In the genomic region with DNA sequence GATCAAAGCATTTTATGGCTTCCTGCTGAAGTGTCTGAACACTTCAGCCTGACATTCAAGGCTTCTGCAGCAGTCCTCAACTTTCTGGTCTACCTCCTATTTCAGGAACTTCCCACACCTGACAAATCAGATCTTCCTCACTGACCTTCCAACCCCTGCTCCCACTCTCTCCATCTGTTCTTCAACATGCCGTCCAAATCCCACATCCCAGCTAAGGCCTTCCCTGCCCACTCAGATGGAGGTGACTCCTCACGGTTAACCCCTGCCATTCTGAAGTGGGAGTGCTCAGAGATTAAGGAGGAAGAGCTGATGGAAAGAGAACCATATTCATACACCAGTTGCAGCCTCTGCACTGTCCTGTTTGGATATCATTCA, we compare ENCODE assay signal across 14 cellular contexts.
A peak's percentile ranks its signal among the peaks of the same experiment; 100 is the strongest.
DNase-seq lines count a peak whose midpoint lies in the region; ATAC-seq and TF ChIP-seq lines count a peak whose summit lies in the region.
"Had no signal": no experiment of that assay in that cellular context is flagged by ENCODE, and none has a peak within 500 bp of the region (broad histone marks: within the 10 kb centered on the region; RNA-seq: fewer than 3 reads in every experiment).

No MANE protein-coding gene starts in this region.

- H3K4me1 ChIP-seq in A673 (ENCODE audit: insufficient read depth, low read length, poor library complexity, severe bottlenecking): peaks cover 23% of the 10 kb centered on the region
- peaks cover 49% of the 10 kb centered on the region for H3K4me1 ChIP-seq in CD8-positive, alpha-beta memory T cell (ENCODE audit: insufficient read depth, low read length)

- BruUV-seq in A673 (replicated peaks; lab: Mats Ljungman, UMichigan): no TSS peak

- no peak for TF ChIP-seq CTCF in A673 (conservative IDR thresholded peaks at IDR 0.05; ENCODE audit: low read depth, low read length)
- no peak for TF ChIP-seq CTCF in foreskin fibroblast (IDR thresholded peaks at IDR 0.05; ENCODE audit: low read depth, low read length)

- intact Hi-C loops in A673 (cut with micrococcal nuclease; ENCODE audit: unreplicated experiment): no loop called here
- intact Hi-C loops in activated T-helper 1 cell treated with anti-CD3 and anti-CD28 coated beads, Interleukin-12 subunit alpha, Interleukin-12 subunit beta, Interleukin-2, Interleukin-4 antibody, amounts not matched to agents 30 ng/mL and 10 ng/mL and 1 ng/mL, durations not matched to agents 14 hours and 24 hours and 36 hours (cut with micrococcal nuclease): no loop called here

- H3K4me1 Mint-ChIP-seq in CD8-positive, alpha-beta memory T cell: peaks cover 39 to 55% (median 39%) of the 10 kb centered on the region in 3 donors
- peaks cover 65% of the 10 kb centered on the region for H3K4me1 Mint-ChIP-seq in activated T-helper 1 cell treated with anti-CD3 and anti-CD28 coated beads, Interleukin-12 subunit alpha, Interleukin-12 subunit beta, Interleukin-2, Interleukin-4 antibody, amounts not matched to agents 30 ng/mL and 10 ng/mL and 1 ng/mL, durations not matched to agents 14 hours and 24 hours and 36 hours (ENCODE audit: low read depth)
- peaks cover 23 to 68% (median 54%) of the 10 kb centered on the region in 4 donors for H3K4me1 Mint-ChIP-seq in naive thymus-derived CD8-positive, alpha-beta T cell

- H3K27ac Mint-ChIP-seq in CD8-positive, alpha-beta memory T cell: peak overlapping the region in 7 of 8 donors; percentile 2 to 92 (median 43)
- H3K27ac Mint-ChIP-seq in activated T-helper 1 cell treated with anti-CD3 and anti-CD28 coated beads, Interleukin-12 subunit alpha, Interleukin-12 subunit beta, Interleukin-2, Interleukin-4 antibody, amounts not matched to agents 30 ng/mL and 10 ng/mL and 1 ng/mL, durations not matched to agents 14 hours and 24 hours and 36 hours: peak overlapping the region; percentile 17
- peak overlapping the region; percentile 22 to 98 (median 50) for H3K27ac Mint-ChIP-seq in naive thymus-derived CD8-positive, alpha-beta T cell

- POLR2A ChIA-PET in A673 (lab: Charles Lee; ENCODE audit: low non-redundant PET): interaction anchor here (0.5 to 0.6 kb wide), 2 partner anchors 9 to 326 kb away, joined by 3 to 17 read pairs; no protein-coding TSS in a partner anchor
- POLR2A ChIA-PET in CD8-positive, alpha-beta memory T cell (lab: Charles Lee): no interaction called here
- POLR2A ChIA-PET in naive thymus-derived CD8-positive, alpha-beta T cell (lab: Charles Lee): interaction anchor here (1.8 kb wide), 1 partner anchor 16 kb away, joined by 4 read pairs; no protein-coding TSS in a partner anchor

- H3K9me3 ChIP-seq in A673 (ENCODE audit: low read depth, low read length, poor library complexity, severe bottlenecking): peaks cover 2% of the 10 kb centered on the region
- no peaks in the 10 kb centered on the region for H3K9me3 ChIP-seq in CD8-positive, alpha-beta memory T cell (ENCODE audit: low read length)

- CTCF ChIA-PET in A673 (lab: Charles Lee): no interaction called here
- CTCF ChIA-PET in CD8-positive, alpha-beta memory T cell (lab: Charles Lee): no interaction called here

- H3K36me3 ChIP-seq in A673 (ENCODE audit: insufficient read depth, low read length, poor library complexity, severe bottlenecking): no peaks in the 10 kb centered on the region
- H3K36me3 ChIP-seq in CD8-positive, alpha-beta memory T cell (ENCODE audit: insufficient read depth, low read length): no peaks in the 10 kb centered on the region

- H3K4me3 ChIP-seq in A673 (ENCODE audit: low read depth, low read length, poor library complexity, severe bottlenecking) (no peak overlapping the region), foreskin fibroblast (ENCODE audit: low read depth in 1 of 2, low read length in 2 of 2) (no peak overlapping the region)
- H3K4me3 ChIP-seq in CD8-positive, alpha-beta memory T cell (ENCODE audit: low read length): no peak overlapping the region

- peaks cover 0 to 2% (median 0%) of the 10 kb centered on the region in 3 donors for H3K36me3 Mint-ChIP-seq in CD8-positive, alpha-beta memory T cell
- H3K36me3 Mint-ChIP-seq in activated T-helper 1 cell treated with anti-CD3 and anti-CD28 coated beads, Interleukin-12 subunit alpha, Interleukin-12 subunit beta, Interleukin-2, Interleukin-4 antibody, amounts not matched to agents 30 ng/mL and 10 ng/mL and 1 ng/mL, durations not matched to agents 14 hours and 24 hours and 36 hours (ENCODE audit: low read depth): peaks cover 11% of the 10 kb centered on the region
- H3K36me3 Mint-ChIP-seq in naive thymus-derived CD8-positive, alpha-beta T cell: peaks cover 0 to 7% (median 5%) of the 10 kb centered on the region in 3 donors

- peak overlapping the region; percentile 58 for H3K27ac ChIP-seq in A673 (ENCODE audit: low read depth, low read length, poor library complexity, severe bottlenecking)
- no peak overlapping the region for H3K27ac ChIP-seq in CD8-positive, alpha-beta memory T cell (ENCODE audit: low read depth, low read length)

- peaks cover 0 to 3% of the 10 kb centered on the region in 2 donors for H3K27me3 Mint-ChIP-seq in CD8-positive, alpha-beta memory T cell
- H3K27me3 Mint-ChIP-seq in activated T-helper 1 cell treated with anti-CD3 and anti-CD28 coated beads, Interleukin-12 subunit alpha, Interleukin-12 subunit beta, Interleukin-2, Interleukin-4 antibody, amounts not matched to agents 30 ng/mL and 10 ng/mL and 1 ng/mL, durations not matched to agents 14 hours and 24 hours and 36 hours (ENCODE audit: insufficient read depth): peaks cover 2% of the 10 kb centered on the region
- H3K27me3 Mint-ChIP-seq in naive thymus-derived CD8-positive, alpha-beta T cell: no peaks in the 10 kb centered on the region

- no peak for DNase-seq in A673 (ENCODE audit: low spot score)
- DNase-seq in CD8-positive, alpha-beta memory T cell: no peak
- no peak for DNase-seq in activated T-helper 1 cell treated with anti-CD3 and anti-CD28 coated beads, Interleukin-12 subunit alpha, Interleukin-12 subunit beta, Interleukin-2, Interleukin-4 antibody, amounts not matched to agents 30 ng/mL and 10 ng/mL and 1 ng/mL, durations not matched to agents 14 hours and 24 hours and 36 hours (ENCODE audit: low spot score)
- peak in 1 of 10 donors; percentile 11 for DNase-seq in naive thymus-derived CD8-positive, alpha-beta T cell
- DNase-seq in foreskin fibroblast: no peak
- no peak for DNase-seq in SHP77 treated with DMSO at 0.1 percent for 48 hours (lab: John Stamatoyannopoulos, UW)
- DNase-seq: activated CD4-positive, alpha-beta T cell treated with anti-CD3 and anti-CD28 coated beads for 1 hour; DMS79 treated with DMSO at 0.1 percent for 48 hours; effector CD4-positive, alpha-beta T cell; HCEC 1CT; NCI-H1694 treated with DMSO at 0.1 percent for 48 hours; NCI-H524 had no signal

- peaks cover 0 to 4% (median 0%) of the 10 kb centered on the region in 5 donors for H3K9me3 Mint-ChIP-seq in CD8-positive, alpha-beta memory T cell
- H3K9me3 Mint-ChIP-seq in activated T-helper 1 cell treated with anti-CD3 and anti-CD28 coated beads, Interleukin-12 subunit alpha, Interleukin-12 subunit beta, Interleukin-2, Interleukin-4 antibody, amounts not matched to agents 30 ng/mL and 10 ng/mL and 1 ng/mL, durations not matched to agents 14 hours and 24 hours and 36 hours: peaks cover 17% of the 10 kb centered on the region
- H3K9me3 Mint-ChIP-seq in naive thymus-derived CD8-positive, alpha-beta T cell: peaks cover 0 to 12% (median 3%) of the 10 kb centered on the region in 9 donors

- no peaks in the 10 kb centered on the region for H3K27me3 ChIP-seq in A673 (replicated peaks; ENCODE audit: insufficient read depth, low read depth, low read length, poor library complexity)
- no peaks in the 10 kb centered on the region for H3K27me3 ChIP-seq in CD8-positive, alpha-beta memory T cell (ENCODE audit: insufficient read depth, low read length, poor library complexity, severe bottlenecking)

- H3K4me3 Mint-ChIP-seq in CD8-positive, alpha-beta memory T cell: no peak overlapping the region
- H3K4me3 Mint-ChIP-seq in activated T-helper 1 cell treated with anti-CD3 and anti-CD28 coated beads, Interleukin-12 subunit alpha, Interleukin-12 subunit beta, Interleukin-2, Interleukin-4 antibody, amounts not matched to agents 30 ng/mL and 10 ng/mL and 1 ng/mL, durations not matched to agents 14 hours and 24 hours and 36 hours: peak overlapping the region; percentile 48
- peak overlapping the region in 8 of 10 donors; percentile 5 to 80 (median 56) for H3K4me3 Mint-ChIP-seq in naive thymus-derived CD8-positive, alpha-beta T cell

- no peak for ATAC-seq in naive thymus-derived CD8-positive, alpha-beta T cell
- ATAC-seq in HG03175 (IDR thresholded peaks at IDR 0.05; ENCODE audit: unreplicated experiment) (no peak), GM18517 (IDR thresholded peaks at IDR 0.05; ENCODE audit: unreplicated experiment) (no peak)

Comparison
In these comparisons a context has a peak if more than half of its experiments do, and no peak if none do; other contexts are left out.
1. H3K4me3 Mint-ChIP-seq: peak in activated T-helper 1 cell treated with anti-CD3 and anti-CD28 coated beads, Interleukin-12 subunit alpha, Interleukin-12 subunit beta, Interleukin-2, Interleukin-4 antibody, amounts not matched to agents 30 ng/mL and 10 ng/mL and 1 ng/mL, durations not matched to agents 14 hours and 24 hours and 36 hours (single experiment) and naive thymus-derived CD8-positive, alpha-beta T cell (8 of 10); none in CD8-positive, alpha-beta memory T cell (0 of 7).
2. Peak in every context shown above with its lines, with median percentiles within 50 percentile points of each other: H3K27ac Mint-ChIP-seq.